22 cellular contexts compared by ENCODE assay signal in the genomic region with DNA sequence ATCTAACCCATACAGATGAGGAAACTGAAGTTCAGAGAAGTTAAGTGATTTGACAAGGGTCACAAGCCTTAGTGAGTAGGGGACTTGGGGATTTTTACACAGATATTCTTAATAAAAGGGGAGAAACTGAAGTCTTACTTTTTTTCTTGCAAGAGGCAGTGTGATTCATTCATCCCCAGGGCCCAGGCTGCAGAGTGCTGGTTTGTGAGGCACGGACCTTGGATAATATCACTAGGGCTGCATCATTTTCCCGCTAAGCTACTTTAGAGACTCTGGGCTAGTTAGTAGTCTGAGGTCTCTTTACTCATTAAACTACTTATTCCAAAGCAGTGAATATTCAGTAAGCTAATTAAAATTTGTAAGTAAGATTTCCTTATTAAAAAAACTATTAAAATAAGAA.
"Had no signal": no experiment of that assay in that cellular context is flagged by ENCODE, and none has a peak within 500 bp of the region (broad histone marks: within the 10 kb centered on the region; RNA-seq: fewer than 3 reads in every experiment).

No MANE protein-coding gene starts in this region.

- H3K4me3 ChIP-seq: body of pancreas, lung, neural progenitor cell, ovary, prostate gland, tibial artery had no signal

- H3K4me1 ChIP-seq: body of pancreas, foreskin keratinocyte, neural progenitor cell, prostate gland, tibial artery had no signal

- H3K27me3 Mint-ChIP-seq: activated naive CD8-positive, alpha-beta T cell treated with anti-CD3 and anti-CD28 coated beads for 36 hours; naive thymus-derived CD8-positive, alpha-beta T cell; stimulated activated naive CD8-positive, alpha-beta T cell treated with anti-CD3 and anti-CD28 coated beads, Interleukin-15, Interleukin-2, amounts not matched to agents 100 ng/mL and 50 ng/mL, for 24 hours; T-helper 17 cell had no signal

- H3K9me3 ChIP-seq: ovary, prostate gland had no signal

- H3K27ac Mint-ChIP-seq: activated naive CD8-positive, alpha-beta T cell treated with anti-CD3 and anti-CD28 coated beads for 36 hours; naive thymus-derived CD8-positive, alpha-beta T cell; neural progenitor cell; stimulated activated naive CD8-positive, alpha-beta T cell treated with anti-CD3 and anti-CD28 coated beads, Interleukin-15, Interleukin-2, amounts not matched to agents 100 ng/mL and 50 ng/mL, for 24 hours; T-helper 17 cell had no signal

- H3K27me3 ChIP-seq: body of pancreas, foreskin keratinocyte, neural progenitor cell, ovary, tibial artery had no signal

- H3K4me2 ChIP-seq: neural progenitor cell had no signal

- H2AFZ ChIP-seq: neural progenitor cell had no signal

- ATAC-seq: body of pancreas; foreskin keratinocyte; left lobe of liver; naive thymus-derived CD8-positive, alpha-beta T cell; T-helper 17 cell had no signal

- H3K36me3 ChIP-seq: ovary, prostate gland had no signal

- H3K9ac ChIP-seq: neural progenitor cell had no signal

- H3K4me3 Mint-ChIP-seq: activated naive CD8-positive, alpha-beta T cell treated with anti-CD3 and anti-CD28 coated beads for 36 hours; naive thymus-derived CD8-positive, alpha-beta T cell; neural progenitor cell; stimulated activated naive CD8-positive, alpha-beta T cell treated with anti-CD3 and anti-CD28 coated beads, Interleukin-15, Interleukin-2, amounts not matched to agents 100 ng/mL and 50 ng/mL, for 24 hours; T-helper 17 cell had no signal

- DNase-seq: activated CD4-positive, alpha-beta T cell treated with anti-CD3 and anti-CD28 coated beads for 4 hours; activated CD4-positive, alpha-beta T cell treated with anti-CD3 and anti-CD28 coated beads, Interleukin-2, amount 50 U/mL, for 48 hours; activated CD4-positive, CD25-positive, alpha-beta regulatory T cell; activated naive CD4-positive, alpha-beta T cell treated with Interleukin-2 at 50 U/mL for 16 hours; activated naive CD8-positive, alpha-beta T cell treated with anti-CD3 and anti-CD28 coated beads for 36 hours; activated T-cell treated with anti-CD3 and anti-CD28 coated beads, Interleukin-2, amount 50 U/mL, for 48 hours; body of pancreas; caudate nucleus; dermis blood vessel endothelial cell; effector CD8-positive, alpha-beta T cell; foreskin keratinocyte; naive thymus-derived CD8-positive, alpha-beta T cell; ovary; stimulated activated CD4-positive, alpha-beta T cell treated with anti-CD3 and anti-CD28 coated beads, Interleukin-4, amount 100 ng/mL, for 24 hours; SW 1271; T-helper 17 cell; tibial artery had no signal

- H3K4me1 Mint-ChIP-seq: activated naive CD8-positive, alpha-beta T cell treated with anti-CD3 and anti-CD28 coated beads for 36 hours; neural progenitor cell; T-helper 17 cell had no signal

- H3K27ac ChIP-seq: body of pancreas, foreskin keratinocyte, neural progenitor cell, ovary, prostate gland, tibial artery had no signal
